In the genomic region with DNA sequence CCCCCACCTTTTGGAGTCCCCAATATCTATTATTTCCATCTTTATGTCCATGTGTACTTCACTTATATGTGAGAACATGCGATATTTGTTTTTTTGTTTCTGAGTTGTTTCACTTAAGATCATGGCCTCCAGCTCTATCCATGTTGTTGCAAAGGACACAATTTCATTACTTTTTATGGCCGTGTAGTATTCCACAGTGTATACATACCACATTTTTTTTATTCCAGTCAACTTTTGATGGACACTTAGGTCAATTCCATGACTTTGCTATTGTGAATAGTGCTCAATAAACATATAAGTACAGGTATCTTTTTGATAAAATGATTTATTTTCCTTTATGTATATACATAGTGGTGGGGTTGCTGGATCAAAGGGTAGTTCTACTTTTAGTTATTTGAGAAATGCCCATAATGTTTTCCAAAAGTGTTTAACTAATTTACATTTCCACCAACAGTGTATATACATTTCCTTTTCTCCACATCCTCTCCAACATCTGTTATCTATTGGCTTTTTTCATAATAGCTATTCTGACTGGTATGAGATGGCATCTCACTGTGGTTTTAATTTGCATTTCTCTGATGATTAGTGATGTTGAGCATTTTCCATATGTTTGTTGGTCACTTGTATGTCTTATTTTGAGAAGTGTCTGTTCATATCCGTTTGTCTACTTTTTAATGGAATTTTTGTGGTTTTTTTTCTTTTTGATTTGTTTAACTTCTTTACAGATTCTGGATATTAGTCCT, we compare ENCODE assay signal across 1 cellular context.
TF ChIP-seq lines count a peak whose summit lies in the region.

No MANE protein-coding gene starts in this region.

TF ChIP-seq in GM12878, 131 proteins besides CTCF, POLR2A, EP300 and RAD21:
- no peak for TF ChIP-seq RAD51 (IDR thresholded peaks at IDR 0.05)
